ENCODE assay signal across 11 cellular contexts in genomic region chr17:50868594-50868993, GRCh38. TPM values are rescaled to one million over a fixed set of nuclear protein-coding genes. Genes with fewer than 3 reads are reported as not detected.
A peak's percentile ranks its signal among the peaks of the same experiment; 100 is the strongest.
DNase-seq lines count a peak whose midpoint lies in the region; FAIRE-seq and TF ChIP-seq lines count a peak whose summit lies in the region.
"Had no signal": no experiment of that assay in that cellular context is flagged by ENCODE, and none has a peak within 500 bp of the region (broad histone marks: within the 10 kb centered on the region; RNA-seq: fewer than 3 reads in every experiment).

No MANE protein-coding gene starts in this region.

- peaks cover 67% of the 10 kb centered on the region for H3K4me1 ChIP-seq in CD4-positive, alpha-beta memory T cell (ENCODE audit: insufficient read depth, low read length)
- peaks cover 16% of the 10 kb centered on the region for H3K4me1 ChIP-seq in OCI-LY7 (ENCODE audit: insufficient read depth, low read length, poor library complexity, severe bottlenecking)
- peaks cover 0 to 2% (median 0%) of the 10 kb centered on the region in 4 experiments; a peak in 3 of 7 replicates for H3K4me1 ChIP-seq in H1 (replicated peaks in 1 of 4; ENCODE audit: control insufficient read depth in 3 of 4, insufficient read depth in 4 of 4, low read length in 3 of 4)

- H3K4me1 Mint-ChIP-seq in CD4-positive, alpha-beta memory T cell, result peaks cover 38 to 77% (median 54%) of the 10 kb centered on the region in 4 donors
- peaks cover 33% of the 10 kb centered on the region for H3K4me1 Mint-ChIP-seq in neural crest cell

- no peak overlapping the region for H2BK12ac ChIP-seq in H1 (ENCODE audit: low read depth, low read length)

- TF ChIP-seq POLR2A in H1 (IDR thresholded peaks at IDR 0.05; ENCODE audit: control extremely low read depth in 1 of 2, low read depth in 2 of 2, low read length in 2 of 2), result no peak

- no peak overlapping the region for H3K14ac ChIP-seq in H1 (ENCODE audit: insufficient read length)

- TF ChIP-seq CTCF in OCI-LY7 (conservative IDR thresholded peaks at IDR 0.05; ENCODE audit: low read length), result no peak
- TF ChIP-seq CTCF in H1 (IDR thresholded peaks at IDR 0.05; ENCODE audit: control extremely low read depth in 1 of 3, insufficient read depth in 1 of 3, low read depth in 1 of 3, low read length in 3 of 3), result no peak
- TF ChIP-seq CTCF in neural crest cell (conservative IDR thresholded peaks at IDR 0.05), result no peak

- H3K23ac ChIP-seq in H1 (ENCODE audit: insufficient read length), result no peak overlapping the region

- H3K27me3 Mint-ChIP-seq in CD4-positive, alpha-beta memory T cell, result no peaks in the 10 kb centered on the region
- H3K27me3 Mint-ChIP-seq in neural crest cell (ENCODE audit: low read depth), result peaks cover 3% of the 10 kb centered on the region

- peaks cover 6 to 23% of the 10 kb centered on the region in 2 donors for H3K36me3 Mint-ChIP-seq in CD4-positive, alpha-beta memory T cell
- no peaks in the 10 kb centered on the region for H3K36me3 Mint-ChIP-seq in neural crest cell (ENCODE audit: low read depth)

- peaks cover 4% of the 10 kb centered on the region; the same call in 1 of the 2 replicates for H3K23me2 ChIP-seq in H1 (ENCODE audit: low read depth, low read length)

- no peak overlapping the region for H2AFZ ChIP-seq in OCI-LY7 (ENCODE audit: low read length)
- H2AFZ ChIP-seq in H1 (ENCODE audit: low read length), result no peak overlapping the region

- no peak for FAIRE-seq in H1 (lab: Jason Lieb, UNC)

- H2BK5ac ChIP-seq in H1 (ENCODE audit: low read depth, low read length), result no peak overlapping the region

- H3K79me2 ChIP-seq in OCI-LY7 (ENCODE audit: insufficient read depth, low read depth, low read length) (peaks cover 27% of the 10 kb centered on the region; the same call in 1 of the 2 replicates), H1 (ENCODE audit: control insufficient read depth in 1 of 2, insufficient read depth in 2 of 2, low read length in 2 of 2) (peaks cover 0 to 18% of the 10 kb centered on the region in 2 experiments; a peak in 3 of 4 replicates)

- no peak overlapping the region for H3K56ac ChIP-seq in H1 (replicated peaks; ENCODE audit: insufficient read length, low read depth, low read length)

- no peak for TF ChIP-seq RAD21 in H1 (IDR thresholded peaks at IDR 0.05 in 1 of 2, conservative IDR thresholded peaks at IDR 0.05 in 1 of 2; ENCODE audit: low read depth in 2 of 2, low read length in 2 of 2)

- H4K5ac ChIP-seq in H1 (ENCODE audit: insufficient read length, low read depth, low read length), result no peak overlapping the region

- H3K18ac ChIP-seq in H1 (ENCODE audit: extremely low read depth, low read length), result no peak overlapping the region

- H2BK120ac ChIP-seq in H1 (replicated peaks; ENCODE audit: low read depth, low read length), result no peak overlapping the region

- H4K91ac ChIP-seq in H1 (replicated peaks; ENCODE audit: insufficient read length, low read length), result no peak overlapping the region

- H3K9ac ChIP-seq in H1 (replicated peaks in 1 of 4; ENCODE audit: extremely low read depth in 1 of 4, low read depth in 3 of 4, low read length in 3 of 4), result no peak overlapping the region

- no peak overlapping the region for H2BK15ac ChIP-seq in H1 (ENCODE audit: low read length)

- no peak for DNase-seq in CD4-positive, alpha-beta memory T cell
- DNase-seq in OCI-LY7 (ENCODE audit: low spot score), result no peak
- DNase-seq in H1 (ENCODE audit: low read depth in 1 of 2, low spot score in 2 of 2), result no peak
- DNase-seq in neural crest cell (ENCODE audit: low read depth, low spot score), result no peak
- no peak for DNase-seq in SHP77 treated with DMSO at 0.1 percent for 48 hours (lab: John Stamatoyannopoulos, UW)
- no peak for DNase-seq in iPS-NIHi11 (ENCODE audit: low spot score)
- DNase-seq in NCI-H82 treated with DMSO at 0.1 percent for 48 hours (lab: John Stamatoyannopoulos, UW; ENCODE audit: unreplicated experiment), result no peak
- no peak for DNase-seq in mucosa of gallbladder (ENCODE audit: low spot score)
- DNase-seq: NCI-H1092 treated with DMSO at 0.1 percent for 48 hours; stimulated activated CD4-positive, alpha-beta T cell treated with anti-CD3 and anti-CD28 coated beads, Interleukin-15, amount 100 ng/mL, for 24 hours had no signal

- peak overlapping the region; percentile 86 to 98 (median 93) for H3K4me3 Mint-ChIP-seq in CD4-positive, alpha-beta memory T cell
- peak overlapping the region; percentile 98 for H3K4me3 Mint-ChIP-seq in neural crest cell

- H2AK5ac ChIP-seq in H1 (ENCODE audit: low read depth, low read length), result no peak overlapping the region

- H3K27ac ChIP-seq in CD4-positive, alpha-beta memory T cell (ENCODE audit: low read depth, low read length), result peak overlapping the region; percentile 97
- H3K27ac ChIP-seq in OCI-LY7 (ENCODE audit: low read depth, low read length, poor library complexity, severe bottlenecking), result no peak overlapping the region
- H3K27ac ChIP-seq in H1 (ENCODE audit: low read depth, low read length), result no peak overlapping the region

- H3K4me3 ChIP-seq in CD4-positive, alpha-beta memory T cell (ENCODE audit: low read length in 2 of 2), result peak overlapping the region in 1 of 2 donors; percentile 92
- H3K4me3 ChIP-seq in OCI-LY7 (ENCODE audit: low read depth, low read length, poor library complexity, severe bottlenecking), result peak overlapping the region; percentile 72
- peak overlapping the region; percentile 74 to 99 (median 84); a peak in 2 of 8 replicates for H3K4me3 ChIP-seq in H1 (ENCODE audit: extremely low read depth in 1 of 4, insufficient read depth in 2 of 4, low read depth in 3 of 4, low read length in 4 of 4)

- H3K27ac Mint-ChIP-seq in CD4-positive, alpha-beta memory T cell, result peak overlapping the region in 6 of 7 donors; percentile 96 to 100 (median 99)
- H3K27ac Mint-ChIP-seq in neural crest cell (ENCODE audit: unreplicated experiment), result no peak overlapping the region

- H3K27me3 ChIP-seq in CD4-positive, alpha-beta memory T cell (ENCODE audit: insufficient read depth, low read length), result no peaks in the 10 kb centered on the region
- no peaks in the 10 kb centered on the region for H3K27me3 ChIP-seq in H1 (replicated peaks in 1 of 4; ENCODE audit: control insufficient read depth in 3 of 4, extremely low read depth in 1 of 4, insufficient read depth in 3 of 4, low read length in 3 of 4)

- H3K4ac ChIP-seq in H1 (replicated peaks; ENCODE audit: insufficient read length, low read depth, low read length), result no peak overlapping the region

- POLR2A ChIA-PET in CD4-positive, alpha-beta memory T cell (lab: Charles Lee; ENCODE audit: partially characterized antibody), result interaction anchor here (1.8 kb wide), 1 partner anchor 76 kb away, joined by 5 read pairs; no protein-coding TSS in a partner anchor
- POLR2A ChIA-PET in OCI-LY7 (lab: Charles Lee), result interaction anchor here (1.4 kb wide), 1 partner anchor 12 kb away, joined by 4 read pairs; no protein-coding TSS in a partner anchor
- POLR2A ChIA-PET in H1 (lab: Charles Lee; ENCODE audit: partially characterized antibody), result interaction anchor here (1.0 kb wide), 1 partner anchor 37 kb away, joined by 4 read pairs; no protein-coding TSS in a partner anchor

- no peaks in the 10 kb centered on the region for H3K9me2 ChIP-seq in OCI-LY7 (ENCODE audit: insufficient read depth, low read length)

- intact Hi-C loops in CD4-positive, alpha-beta memory T cell (cut with micrococcal nuclease), result loop anchor here (5.0 kb wide), 1 partner anchor 284 kb away; the partner anchor contains the start of gene NME1
- intact Hi-C loops in OCI-LY7 (cut with micrococcal nuclease; ENCODE audit: unreplicated experiment), result loop anchor here (5.0 to 10.0 kb wide), 4 partner anchors 161 to 394 kb away; partner anchors contain the start of genes ANKRD40, MBTD1, SPAG9 and UTP18

- WGBS in H1 (ENCODE audit: extremely low coverage in 1 of 2, insufficient coverage in 1 of 2, insufficient read length in 1 of 2, insufficient replicate concordance in 2 of 2, low coverage in 1 of 2, low lambda C conversion rate in 2 of 2, missing lambda C conversion rate in 1 of 2), 2 experiments, result 65% methylated on average over 1 of the region's 1 CpG; no CpG with 5 or more reads in 1 of the 2 experiments

- CTCF ChIA-PET in CD4-positive, alpha-beta memory T cell (lab: Charles Lee; ENCODE audit: partially characterized antibody), result interaction anchor here (1.4 to 4.8 kb wide), 2 partner anchors 16 to 80 kb away, joined by 3 to 21 read pairs; no protein-coding TSS in a partner anchor
- CTCF ChIA-PET in OCI-LY7 (lab: Charles Lee; ENCODE audit: unreplicated experiment) (no interaction called here), H1 (lab: Charles Lee; ENCODE audit: partially characterized antibody) (interaction anchor here (0.9 to 4.0 kb wide), 2 partner anchors 16 to 80 kb away, joined by 3 to 9 read pairs; no protein-coding TSS in a partner anchor)

- TF ChIP-seq EP300 in H1 (IDR thresholded peaks at IDR 0.05; ENCODE audit: borderline replicate concordance in 1 of 2, low read depth in 2 of 2, low read length in 2 of 2), result no peak

- H3K4me2 ChIP-seq in OCI-LY7 (ENCODE audit: low read length) (peak overlapping the region; percentile 88), H1 (ENCODE audit: insufficient read depth in 1 of 2, low read depth in 2 of 2, low read length in 2 of 2) (peak overlapping the region; percentile 83 to 97)

- H4K20me1 ChIP-seq in OCI-LY7 (ENCODE audit: insufficient read depth, low read length) (peaks cover 11% of the 10 kb centered on the region; the same call in 1 of the 2 replicates), H1 (replicated peaks in 1 of 2; ENCODE audit: control insufficient read depth in 1 of 2, insufficient read depth in 2 of 2, low read length in 2 of 2) (peaks cover 2 to 4% of the 10 kb centered on the region in 2 experiments)

- H3K9me3 Mint-ChIP-seq in CD4-positive, alpha-beta memory T cell, result peaks cover 0 to 2% (median 0%) of the 10 kb centered on the region in 8 donors
- no peaks in the 10 kb centered on the region for H3K9me3 Mint-ChIP-seq in neural crest cell

- H3K9me3 ChIP-seq in CD4-positive, alpha-beta memory T cell (ENCODE audit: control insufficient read depth in 1 of 2, low read length in 2 of 2), result no peaks in the 10 kb centered on the region
- H3K9me3 ChIP-seq in OCI-LY7 (ENCODE audit: low read length) (no peaks in the 10 kb centered on the region), H1 (ENCODE audit: insufficient read depth in 2 of 2, low read depth in 1 of 2, low read length in 1 of 2) (no peaks in the 10 kb centered on the region)

- no peak overlapping the region for H2BK20ac ChIP-seq in H1 (ENCODE audit: low read length)

- BruUV-seq in OCI-LY7 (replicated peaks; lab: Mats Ljungman, UMichigan), result no TSS peak

- no peak overlapping the region for H4K8ac ChIP-seq in H1 (ENCODE audit: extremely low read depth, insufficient read depth, low read length)

- H3K36me3 ChIP-seq in CD4-positive, alpha-beta memory T cell (ENCODE audit: insufficient read depth, low read length), result peaks cover 2% of the 10 kb centered on the region
- peaks cover 1% of the 10 kb centered on the region; the same call in 1 of the 2 replicates for H3K36me3 ChIP-seq in OCI-LY7 (ENCODE audit: insufficient read depth, low read length)
- H3K36me3 ChIP-seq in H1 (ENCODE audit: control insufficient read depth in 2 of 4, insufficient read depth in 4 of 4, low read length in 3 of 4), result no peaks in the 10 kb centered on the region; a peak in 1 of 8 replicates

- no peaks in the 10 kb centered on the region for H3K79me1 ChIP-seq in H1 (ENCODE audit: low read depth, low read length)

RNA-seq across cellular contexts. Expression of gene TOB1, which starts 2.4 kb away (rescaled TPM):
- 100 to 1,000 TPM in 1 of 2 experiments, 10 to 100 TPM in 1; 93.7 to 104 TPM for total RNA-seq in CD4-positive, alpha-beta memory T cell
- polyA plus RNA-seq in CD4-positive, alpha-beta memory T cell, result 100 to 1,000 TPM in 1 of 2 donors, 10 to 100 TPM in 1; 74.3 to 102 TPM
- 12.7 and 15.2 TPM in 2 replicates for total RNA-seq in OCI-LY7 (2014; rRNA removed; shearing (Covaris generic))
- total RNA-seq in OCI-LY7 (2022) (24.8 and 26.4 TPM in 2 replicates), neural crest cell (26.2 and 29.5 TPM in 2 replicates), mucosa of gallbladder (134 TPM)
- total RNA-seq in H1 (2021; fragmentation: NEBNext Ultra II Directional; extraction: Animal tissue kit (Norgen Biotek cat#: 25700)), result 20.8 and 26.7 TPM in 2 replicates
- polyA plus RNA-seq in H1 (2011; rRNA removed), result 9.7 and 14.4 TPM in 2 replicates
- 12.0 TPM for polyA plus RNA-seq in H1 (2011; cell fraction: cytosol; rRNA removed)
- polyA plus RNA-seq in H1 (2011; cell fraction: nucleus; rRNA removed), result 17.7 TPM
- polyA plus RNA-seq in H1 (2012, experiment 1 of 2), result 24.8 to 32.2 TPM (median 27.7 TPM) in 4 replicates
- polyA plus RNA-seq in H1 (2012, experiment 2 of 2), result 5.9 TPM
- 21.6 TPM for polyA plus RNA-seq in H1 (2013, experiment 1 of 2)
- polyA plus RNA-seq in H1 (2013, experiment 2 of 2), result 22.3 TPM
- polyA minus RNA-seq in H1 (2011; rRNA and poly(A)+ RNA removed), result 22.6 and 27.7 TPM in 2 replicates
- polyA minus RNA-seq in H1 (2011; cell fraction: cytosol; rRNA and poly(A)+ RNA removed), result 22.5 TPM
- polyA minus RNA-seq in H1 (2011; cell fraction: nucleus; rRNA and poly(A)+ RNA removed), result 52.2 TPM

RNA-seq across cellular contexts. Expression of gene WFIKKN2, which starts 33.2 kb away (rescaled TPM):
- total RNA-seq in CD4-positive, alpha-beta memory T cell, result not detected
- not detected for polyA plus RNA-seq in CD4-positive, alpha-beta memory T cell
- total RNA-seq in OCI-LY7 (2014; rRNA removed; shearing (Covaris generic)), result not detected in 2 replicates
- total RNA-seq in OCI-LY7 (2022) (not detected in 2 replicates), neural crest cell (0.07 and 0.09 TPM in 2 replicates), mucosa of gallbladder (0.63 TPM)
- total RNA-seq in H1 (2021; fragmentation: NEBNext Ultra II Directional; extraction: Animal tissue kit (Norgen Biotek cat#: 25700)), result 0.07 TPM in 1 of 2 replicates, not detected in the other
- 0.30 and 0.33 TPM in 2 replicates for polyA plus RNA-seq in H1 (2011; rRNA removed)
- polyA plus RNA-seq in H1 (2011; cell fraction: cytosol; rRNA removed), result 0.30 TPM
- polyA plus RNA-seq in H1 (2011; cell fraction: nucleus; rRNA removed), result 0.29 TPM
- polyA plus RNA-seq in H1 (2012, experiment 1 of 2), result 0.10 to 0.39 TPM (median 0.29 TPM) in 4 replicates
- polyA plus RNA-seq in H1 (2012, experiment 2 of 2), result 0.22 TPM
- polyA plus RNA-seq in H1 (2013, experiment 1 of 2), result 0.10 TPM
- polyA plus RNA-seq in H1 (2013, experiment 2 of 2), result 0.06 TPM
- 0.19 and 0.39 TPM in 2 replicates for polyA minus RNA-seq in H1 (2011; rRNA and poly(A)+ RNA removed)
- polyA minus RNA-seq in H1 (2011; cell fraction: cytosol; rRNA and poly(A)+ RNA removed), result 0.29 TPM
- polyA minus RNA-seq in H1 (2011; cell fraction: nucleus; rRNA and poly(A)+ RNA removed), result not detected
- total RNA-seq: esophagus mucosa had no signal
